Comparison of ENCODE assay signal across 8 cellular contexts in the genomic region with DNA sequence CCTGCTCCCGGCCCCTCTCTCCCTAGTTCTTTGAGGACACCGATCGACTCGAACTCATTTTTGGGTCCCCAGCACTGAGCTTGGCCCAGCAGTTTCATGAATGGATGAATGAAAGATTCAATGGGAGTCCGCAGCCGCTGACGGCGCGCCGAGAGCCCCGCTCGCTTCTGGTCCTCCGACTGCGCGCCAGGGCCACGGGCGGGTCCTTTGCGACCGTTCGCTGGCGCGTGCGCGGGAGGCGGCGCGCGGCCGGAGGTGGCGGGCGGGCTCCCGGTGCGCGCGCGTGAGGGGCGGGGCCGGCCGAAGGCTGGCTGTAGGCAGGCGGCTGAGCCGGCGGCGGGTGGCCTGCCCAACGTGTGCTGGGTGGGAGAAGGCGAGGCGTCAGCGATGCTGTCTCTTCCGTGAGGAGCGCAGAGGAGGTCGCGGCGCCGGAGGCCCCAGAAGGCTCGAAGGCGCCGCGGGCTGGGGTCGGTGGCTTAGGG. TPM values are rescaled to one million over a fixed set of nuclear protein-coding genes. Genes with fewer than 3 reads are reported as not detected.
DNase-seq lines count a peak whose midpoint lies in the region; ATAC-seq and TF ChIP-seq lines count a peak whose summit lies in the region.

A gene (plus strand): TSS at position 314 of the 482 bp plus-strand sequence. CDS start 284 bp downstream, outside the sequence.

- H3K9me3 Mint-ChIP-seq in T-cell = no peaks in the 10 kb centered on the region

- WGBS in heart right ventricle, 2 donors = 0% methylated on average over 43 to 53 of the region's 58 CpGs
- WGBS in transverse colon (ENCODE audit: low coverage in 1 of 2), 2 donors = 0% methylated on average over 42 of the region's 58 CpGs; no CpG with 5 or more reads in 1 of the 2 donors

- DNase-seq in GM12865 (ENCODE audit: low read depth) = peak; percentile 93
- DNase-seq in NCI-H1417 (lab: John Stamatoyannopoulos, UW) = peak; percentile 92 to 95 (median 94)
- peak; percentile 46 to 86 (median 72) for DNase-seq in T-cell
- DNase-seq in adipocyte (ENCODE audit: low read depth) = peak; percentile 97
- peak; percentile 87 to 91 for DNase-seq in heart right ventricle
- peak; percentile 71 to 98 (median 85) for DNase-seq in posterior cingulate gyrus
- peak; percentile 93 for DNase-seq in transverse colon

- POLR2A ChIA-PET in T-cell (lab: Charles Lee) = no interaction called here

- no peaks in the 10 kb centered on the region for H3K9me3 ChIP-seq in adipocyte (ENCODE audit: control insufficient read depth, low read length)
- H3K9me3 ChIP-seq in heart right ventricle = no peaks in the 10 kb centered on the region
- no peaks in the 10 kb centered on the region for H3K9me3 ChIP-seq in transverse colon

- ATAC-seq in HG02759 (IDR thresholded peaks at IDR 0.05; ENCODE audit: unreplicated experiment) = peak; percentile 89
- peak; percentile 94 to 98 (median 97) for ATAC-seq in T-cell (replicated peaks in 1 of 4)
- peak; percentile 96 to 99 (median 98) for ATAC-seq in heart right ventricle

- peaks cover 19 to 27% (median 24%) of the 10 kb centered on the region in 3 donors for H3K4me1 Mint-ChIP-seq in T-cell

- H3K36me3 Mint-ChIP-seq in T-cell = no peaks in the 10 kb centered on the region

- in situ Hi-C loops in transverse colon (cut with MboI; ENCODE audit: low pct_ligation_motif_present in 1 of 4, low pct_unique_long_range_greater_than_20kb in 1 of 4, low sequenced_read_pairs in 3 of 4) = no loop called here

- TF ChIP-seq POLR2A in transverse colon (IDR thresholded peaks at IDR 0.05) = peak; percentile 68

- peak within 1 kb of the TSS in 9 of 10 donors; percentile 50 to 90 (median 79) for H3K27ac ChIP-seq in heart right ventricle
- H3K27ac ChIP-seq in transverse colon = peak within 1 kb of the TSS; percentile 66 to 88 (median 82)

- peak within 1 kb of the TSS; percentile 84 to 91 (median 88) for H3K4me3 Mint-ChIP-seq in T-cell

- intact Hi-C loops in heart right ventricle (cut with DNase I) = loop anchor here in 4 of 10 donors (5.0 kb wide), 2 partner anchors 46 to 51 kb away; a partner anchor contains a TSS
- intact Hi-C loops in posterior cingulate gyrus (cut with DNase I) = loop anchor here (2.0 to 5.0 kb wide), 2 partner anchors 53 to 116 kb away; a partner anchor contains a TSS
- intact Hi-C loops in transverse colon (cut with DNase I; ENCODE audit: low total_unique reads) = no loop called here

- no peak for TF ChIP-seq EP300 in transverse colon (IDR thresholded peaks at IDR 0.05; ENCODE audit: low read depth)

- H3K27me3 Mint-ChIP-seq in T-cell = no peaks in the 10 kb centered on the region

- H3K27ac Mint-ChIP-seq in T-cell = peak within 1 kb of the TSS in 1 of 2 donors; percentile 81

- H3K4me1 ChIP-seq in adipocyte (ENCODE audit: control insufficient read depth, insufficient read depth, low read length) (peaks cover 24% of the 10 kb centered on the region), heart right ventricle (peaks cover 3 to 29% (median 20%) of the 10 kb centered on the region in 9 donors), transverse colon (peaks cover 10 to 27% (median 23%) of the 10 kb centered on the region in 4 donors)

- CTCF ChIA-PET in T-cell (lab: Charles Lee) = interaction anchor here in 1 of 2 donors (0.7 kb wide), 1 partner anchor 862 kb away, joined by 4 read pairs; no protein-coding TSS in a partner anchor

- no peak for TF ChIP-seq CTCF in GM12865 (IDR thresholded peaks at IDR 0.05; ENCODE audit: insufficient read depth, low read depth, low read length, missing control alignments)
- no peak for TF ChIP-seq CTCF in heart right ventricle (IDR thresholded peaks at IDR 0.05)
- no peak for TF ChIP-seq CTCF in transverse colon (IDR thresholded peaks at IDR 0.05)

- no peaks in the 10 kb centered on the region for H3K27me3 ChIP-seq in adipocyte (replicated peaks; ENCODE audit: control insufficient read depth, insufficient read depth, low read length)
- H3K27me3 ChIP-seq in heart right ventricle = no peaks in the 10 kb centered on the region
- no peaks in the 10 kb centered on the region for H3K27me3 ChIP-seq in transverse colon

- H3K4me3 ChIP-seq in GM12865 (ENCODE audit: low read depth, low read length) (peak within 1 kb of the TSS; percentile 90), adipocyte (ENCODE audit: low read length) (peak within 1 kb of the TSS; percentile 90), heart right ventricle (peak within 1 kb of the TSS; percentile 19 to 62 (median 60)), transverse colon (peak within 1 kb of the TSS; percentile 46 to 69 (median 58))

- H3K36me3 ChIP-seq in adipocyte (ENCODE audit: control insufficient read depth, insufficient read depth, low read length, severe bottlenecking) (no peaks in the 10 kb centered on the region), heart right ventricle (peaks cover 0 to 7% (median 0%) of the 10 kb centered on the region in 9 donors), transverse colon (peaks cover 0 to 4% (median 0%) of the 10 kb centered on the region in 4 donors)

- H3K9ac ChIP-seq in adipocyte (ENCODE audit: low read length) = peak within 1 kb of the TSS; percentile 81

RNA-seq across cellular contexts. Expression of the gene that starts here (rescaled TPM):
- total RNA-seq in T-cell (1 to 10 TPM; 7.4 to 9.7 (median 7.6) TPM), heart right ventricle (100 to 1,000 TPM in 2 of 10 donors, 10 to 100 TPM in 8; 73.7 to 129 (median 86.6) TPM), transverse colon (100 to 1,000 TPM; 160 to 313 (median 161) TPM)
- 10 to 100 TPM; 66.4 to 79.5 TPM for polyA plus RNA-seq in heart right ventricle

Comparison
In these comparisons a context has a peak if more than half of its experiments do, and no peak if none do; other contexts are left out.
1. Peak in every context shown above with its lines: DNase-seq, ATAC-seq, H3K4me3 ChIP-seq and H3K27ac ChIP-seq.
2. RNA of the gene that starts here (total RNA-seq): 160 to 313 TPM in transverse colon and 73.7 to 129 TPM in heart right ventricle; 7.4 to 9.7 TPM in T-cell; every median in the first group is over 4 times any median in the second.